Comparison of ENCODE assay signal across 22 cellular contexts in the genomic region with DNA sequence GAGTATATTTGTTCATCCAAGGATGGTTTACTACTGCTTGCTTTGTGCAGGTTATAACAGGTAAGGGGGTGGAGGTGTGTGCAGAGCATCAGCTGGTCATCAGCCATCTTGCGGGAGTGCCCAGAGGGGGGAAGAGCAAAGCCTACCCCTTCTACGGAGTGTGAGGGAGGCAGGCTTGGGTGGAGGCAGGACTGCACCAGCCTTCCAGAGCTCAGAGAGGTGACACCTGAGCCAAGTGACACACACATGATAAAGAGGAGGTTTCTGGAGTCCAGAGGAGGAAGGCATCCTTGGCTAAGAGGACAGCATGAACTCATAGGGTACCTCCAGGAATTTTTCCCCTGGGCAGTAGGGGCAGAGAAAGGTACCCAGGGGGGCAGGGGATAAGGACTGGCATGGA.
"Had no signal": no experiment of that assay in that cellular context is flagged by ENCODE, and none has a peak within 500 bp of the region (broad histone marks: within the 10 kb centered on the region; RNA-seq: fewer than 3 reads in every experiment).

No MANE protein-coding gene starts in this region.

- H3K27ac Mint-ChIP-seq: dendritic cell treated with granulocyte-macrophage colony-stimulating factor and Interleukin-4, amounts not matched to agents 40 ng/mL and 50 ng/mL, for 4 days; effector memory CD8-positive, alpha-beta T cell; endodermal cell had no signal

- DNase-seq: colonic mucosa; cortex of kidney; dermis blood vessel endothelial cell; dorsolateral prefrontal cortex; effector CD4-positive, alpha-beta T cell; effector CD8-positive, alpha-beta T cell; effector memory CD4-positive, alpha-beta T cell; effector memory CD8-positive, alpha-beta T cell; endodermal cell; erythroblast; esophagus squamous epithelium; foreskin fibroblast; foreskin keratinocyte; foreskin melanocyte; gastrocnemius medialis; glutamatergic neuron; head of caudate nucleus; heart left ventricle; heart right ventricle had no signal

- H3K9me3 Mint-ChIP-seq: effector memory CD8-positive, alpha-beta T cell had no signal

- H3K4me3 Mint-ChIP-seq: dendritic cell treated with granulocyte-macrophage colony-stimulating factor and Interleukin-4, amounts not matched to agents 40 ng/mL and 50 ng/mL, for 4 days; effector memory CD8-positive, alpha-beta T cell; endodermal cell had no signal

- ATAC-seq: effector memory CD8-positive, alpha-beta T cell; esophagus mucosa; foreskin keratinocyte; gastrocnemius medialis; gastroesophageal sphincter; heart left ventricle; heart right ventricle had no signal

- H3K27me3 Mint-ChIP-seq: dendritic cell treated with granulocyte-macrophage colony-stimulating factor and Interleukin-4, amounts not matched to agents 40 ng/mL and 50 ng/mL, for 4 days; effector memory CD8-positive, alpha-beta T cell had no signal
